Comparison of ENCODE assay signal across 1 cellular context in genomic region chr5:96065577-96066385, GRCh38.
TF ChIP-seq lines count a peak whose summit lies in the region.

No MANE protein-coding gene starts in this region.

TF ChIP-seq in SK-N-SH, 30 proteins besides CTCF, POLR2A, EP300 and RAD21 (continued from another document):
- no peak for TF ChIP-seq REST (IDR thresholded peaks at IDR 0.05; ENCODE audit: low read depth, low read length)
- TF ChIP-seq NRF1 (IDR thresholded peaks at IDR 0.05; ENCODE audit: low read depth, low read length): no peak
- TF ChIP-seq MXI1 (IDR thresholded peaks at IDR 0.05; ENCODE audit: low read depth, low read length): no peak
- no peak for TF ChIP-seq TCF12 (IDR thresholded peaks at IDR 0.05)
- no peak for TF ChIP-seq TEAD4 (IDR thresholded peaks at IDR 0.05; ENCODE audit: borderline replicate concordance, insufficient read depth)
- no peak for TF ChIP-seq GABPA (IDR thresholded peaks at IDR 0.05; ENCODE audit: low read depth)
